ENCODE assay signal across 13 cellular contexts in the genomic region with DNA sequence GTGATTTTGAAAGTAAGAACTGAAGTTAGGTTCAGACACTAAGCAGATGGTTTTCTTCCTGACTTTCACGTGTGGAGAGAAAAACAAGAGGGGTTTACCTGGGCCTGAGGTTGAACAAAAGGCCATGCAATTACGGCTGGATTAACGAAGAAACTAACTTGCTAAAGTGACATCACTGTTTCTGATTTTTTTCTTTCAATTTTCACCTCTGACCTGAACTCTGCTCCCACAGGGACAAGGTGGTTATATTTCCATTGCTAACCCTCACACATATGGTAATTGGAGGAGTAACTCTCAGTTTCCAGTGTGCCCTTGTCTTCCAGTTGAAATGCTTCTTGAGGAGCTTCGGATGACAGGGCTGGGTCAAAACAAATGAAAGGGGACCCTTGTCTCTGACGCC. TPM values are rescaled to one million over a fixed set of nuclear protein-coding genes. Genes with fewer than 3 reads are reported as not detected.
DNase-seq lines count a peak whose midpoint lies in the region; ATAC-seq and TF ChIP-seq lines count a peak whose summit lies in the region.
"Had no signal": no experiment of that assay in that cellular context is flagged by ENCODE, and none has a peak within 500 bp of the region (broad histone marks: within the 10 kb centered on the region; RNA-seq: fewer than 3 reads in every experiment).

No MANE protein-coding gene starts in this region.

- H3K27me3 Mint-ChIP-seq in activated CD4-positive, alpha-beta T cell treated with anti-CD3 and anti-CD28 coated beads for 36 hours, result no peaks in the 10 kb centered on the region
- H3K27me3 Mint-ChIP-seq in WTC11 (ENCODE audit: low read depth), result no peaks in the 10 kb centered on the region
- no peaks in the 10 kb centered on the region for H3K27me3 Mint-ChIP-seq in stimulated activated naive B cell treated with anti-CD40 and anti-IgM and Interleukin-4, amounts not matched to agents 10 μg/mL and 1 μg/mL and 100 μg/mL, for 72 hours
- H3K27me3 Mint-ChIP-seq: type B pancreatic cell had no signal

- peak overlapping the region; percentile 85 for H3K27ac ChIP-seq in fibroblast of lung (ENCODE audit: insufficient read depth, low read length)

- ATAC-seq in activated CD4-positive, alpha-beta T cell treated with anti-CD3 and anti-CD28 coated beads for 36 hours, result no peak
- ATAC-seq in WTC11 (no peak), HG03108 (IDR thresholded peaks at IDR 0.05; ENCODE audit: unreplicated experiment) (no peak)
- ATAC-seq in stimulated activated naive B cell treated with anti-CD40 and anti-IgM and Interleukin-4, amounts not matched to agents 10 μg/mL and 1 μg/mL and 100 μg/mL, for 72 hours (replicated peaks), result no peak

- peaks cover 2% of the 10 kb centered on the region for H3K36me3 ChIP-seq in fibroblast of lung (ENCODE audit: control insufficient read depth, insufficient read depth, low read length)

- peak overlapping the region; percentile 44 for H3K4me3 Mint-ChIP-seq in activated CD4-positive, alpha-beta T cell treated with anti-CD3 and anti-CD28 coated beads for 36 hours
- H3K4me3 Mint-ChIP-seq in WTC11, result no peak overlapping the region
- H3K4me3 Mint-ChIP-seq in stimulated activated naive B cell treated with anti-CD40 and anti-IgM and Interleukin-4, amounts not matched to agents 10 μg/mL and 1 μg/mL and 100 μg/mL, for 72 hours, result peak overlapping the region; percentile 6 to 32
- H3K4me3 Mint-ChIP-seq: type B pancreatic cell had no signal

- no peak overlapping the region for H3K4me3 ChIP-seq in fibroblast of lung (replicated peaks in 1 of 4; ENCODE audit: control extremely low read depth in 1 of 4, insufficient read depth in 1 of 4, low read depth in 3 of 4, low read length in 4 of 4)

- H3K9me3 Mint-ChIP-seq in activated CD4-positive, alpha-beta T cell treated with anti-CD3 and anti-CD28 coated beads for 36 hours (ENCODE audit: low read depth), result no peaks in the 10 kb centered on the region
- H3K9me3 Mint-ChIP-seq in WTC11, result no peaks in the 10 kb centered on the region
- H3K9me3 Mint-ChIP-seq in stimulated activated naive B cell treated with anti-CD40 and anti-IgM and Interleukin-4, amounts not matched to agents 10 μg/mL and 1 μg/mL and 100 μg/mL, for 72 hours, result no peaks in the 10 kb centered on the region

- no peak overlapping the region for H3K4me2 ChIP-seq in fibroblast of lung (ENCODE audit: extremely low read depth, insufficient read depth, low read length)

- no peaks in the 10 kb centered on the region for H3K9me3 ChIP-seq in fibroblast of lung (ENCODE audit: control insufficient read depth, insufficient read depth, low read depth, low read length)

- peaks cover 43% of the 10 kb centered on the region for H3K36me3 Mint-ChIP-seq in activated CD4-positive, alpha-beta T cell treated with anti-CD3 and anti-CD28 coated beads for 36 hours (ENCODE audit: low read depth)
- H3K36me3 Mint-ChIP-seq in WTC11, result peaks cover 2% of the 10 kb centered on the region; the same call in 1 of the 2 replicates
- H3K36me3 Mint-ChIP-seq in stimulated activated naive B cell treated with anti-CD40 and anti-IgM and Interleukin-4, amounts not matched to agents 10 μg/mL and 1 μg/mL and 100 μg/mL, for 72 hours, result peaks cover 6 to 34% of the 10 kb centered on the region in 2 donors
- H3K36me3 Mint-ChIP-seq: type B pancreatic cell had no signal

- H3K79me2 ChIP-seq in fibroblast of lung (ENCODE audit: control insufficient read depth, insufficient read depth, low read length), result peaks cover 71% of the 10 kb centered on the region

- POLR2A ChIA-PET in activated CD4-positive, alpha-beta T cell treated with anti-CD3 and anti-CD28 coated beads for 36 hours (lab: Charles Lee), result interaction anchor here (0.8 to 1.7 kb wide), 5 partner anchors 7 to 37 kb away, joined by 3 to 12 read pairs (median 3); no protein-coding TSS in a partner anchor
- POLR2A ChIA-PET in WTC11 (lab: Charles Lee), result no interaction called here

- TF ChIP-seq CTCF in WTC11 (IDR thresholded peaks at IDR 0.05) (no peak), fibroblast of lung (conservative IDR thresholded peaks at IDR 0.05 in 1 of 2, IDR thresholded peaks at IDR 0.05 in 1 of 2; ENCODE audit: low read depth in 1 of 2, low read length in 2 of 2) (no peak)

- CTCF ChIA-PET in activated CD4-positive, alpha-beta T cell treated with anti-CD3 and anti-CD28 coated beads for 36 hours (lab: Charles Lee), result interaction anchor here (1.3 to 2.7 kb wide), 4 partner anchors 15 to 109 kb away, joined by 3 to 11 read pairs (median 6); no protein-coding TSS in a partner anchor
- CTCF ChIA-PET in WTC11 (lab: Charles Lee), result no interaction called here

- peaks cover 2% of the 10 kb centered on the region for H4K20me1 ChIP-seq in fibroblast of lung (ENCODE audit: control insufficient read depth, extremely low read depth, insufficient read depth, low read length)

- peaks cover 20% of the 10 kb centered on the region for H3K4me1 ChIP-seq in fibroblast of lung (ENCODE audit: control insufficient read depth, extremely low read depth, insufficient read depth, low read length)

- no peak for DNase-seq in activated CD4-positive, alpha-beta T cell treated with anti-CD3 and anti-CD28 coated beads for 36 hours
- no peak for DNase-seq in activated CD4-positive, alpha-beta T cell treated with anti-CD3 and anti-CD28 coated beads for 4 hours
- DNase-seq in WTC11 (ENCODE audit: low spot score) (no peak), fibroblast of lung (ENCODE audit: low read depth in 2 of 2) (no peak), kidney glomerular epithelial cell (lab: John Stamatoyannopoulos, UW) (no peak), NCI-H1930 (lab: John Stamatoyannopoulos, UW) (no peak)
- DNase-seq in stimulated activated naive B cell treated with anti-CD40 and anti-IgM and Interleukin-4, amounts not matched to agents 10 μg/mL and 1 μg/mL and 100 μg/mL, for 72 hours, result no peak
- DNase-seq: ACHN; effector CD4-positive, alpha-beta T cell; NCI-H1436 treated with DMSO at 0.1 percent for 48 hours; SHP77 treated with DMSO at 0.1 percent for 48 hours had no signal

- no peaks in the 10 kb centered on the region for H3K27me3 ChIP-seq in fibroblast of lung (ENCODE audit: control insufficient read depth, insufficient read depth, low read length)

- H2AFZ ChIP-seq in fibroblast of lung (ENCODE audit: low read length), result no peak overlapping the region

- peak overlapping the region; percentile 91 for H3K27ac Mint-ChIP-seq in activated CD4-positive, alpha-beta T cell treated with anti-CD3 and anti-CD28 coated beads for 36 hours
- peak overlapping the region; percentile 34; the same call in 1 of the 2 replicates for H3K27ac Mint-ChIP-seq in WTC11
- peak overlapping the region; percentile 84 for H3K27ac Mint-ChIP-seq in stimulated activated naive B cell treated with anti-CD40 and anti-IgM and Interleukin-4, amounts not matched to agents 10 μg/mL and 1 μg/mL and 100 μg/mL, for 72 hours
- H3K27ac Mint-ChIP-seq: type B pancreatic cell had no signal

- no peak overlapping the region for H3K9ac ChIP-seq in fibroblast of lung (ENCODE audit: insufficient read depth, low read length)

- peaks cover 76% of the 10 kb centered on the region for H3K4me1 Mint-ChIP-seq in activated CD4-positive, alpha-beta T cell treated with anti-CD3 and anti-CD28 coated beads for 36 hours
- H3K4me1 Mint-ChIP-seq in WTC11, result peaks cover 30% of the 10 kb centered on the region
- peaks cover 55 to 67% of the 10 kb centered on the region in 2 donors for H3K4me1 Mint-ChIP-seq in stimulated activated naive B cell treated with anti-CD40 and anti-IgM and Interleukin-4, amounts not matched to agents 10 μg/mL and 1 μg/mL and 100 μg/mL, for 72 hours

- intact Hi-C loops in activated CD4-positive, alpha-beta T cell treated with anti-CD3 and anti-CD28 coated beads for 36 hours (cut with DNase I, micrococcal nuclease), result no loop called here

TF ChIP-seq in WTC11, 78 proteins besides CTCF, POLR2A, EP300 and RAD21 (continues in another document):
- no peak for TF ChIP-seq RELA (CRISPR knock-in tag; IDR thresholded peaks at IDR 0.05; ENCODE audit: borderline replicate concordance)
- TF ChIP-seq CREB1 (CRISPR knock-in tag; IDR thresholded peaks at IDR 0.05), result no peak
- TF ChIP-seq, protein P1, sequence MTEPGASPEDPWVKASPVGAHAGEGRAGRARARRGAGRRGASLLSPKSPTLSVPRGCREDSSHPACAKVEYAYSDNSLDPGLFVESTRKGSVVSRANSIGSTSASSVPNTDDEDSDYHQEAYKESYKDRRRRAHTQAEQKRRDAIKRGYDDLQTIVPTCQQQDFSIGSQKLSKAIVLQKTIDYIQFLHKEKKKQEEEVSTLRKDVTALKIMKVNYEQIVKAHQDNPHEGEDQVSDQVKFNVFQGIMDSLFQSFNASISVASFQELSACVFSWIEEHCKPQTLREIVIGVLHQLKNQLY (CRISPR knock-in tag; IDR thresholded peaks at IDR 0.05), result no peak
- TF ChIP-seq, protein P2, sequence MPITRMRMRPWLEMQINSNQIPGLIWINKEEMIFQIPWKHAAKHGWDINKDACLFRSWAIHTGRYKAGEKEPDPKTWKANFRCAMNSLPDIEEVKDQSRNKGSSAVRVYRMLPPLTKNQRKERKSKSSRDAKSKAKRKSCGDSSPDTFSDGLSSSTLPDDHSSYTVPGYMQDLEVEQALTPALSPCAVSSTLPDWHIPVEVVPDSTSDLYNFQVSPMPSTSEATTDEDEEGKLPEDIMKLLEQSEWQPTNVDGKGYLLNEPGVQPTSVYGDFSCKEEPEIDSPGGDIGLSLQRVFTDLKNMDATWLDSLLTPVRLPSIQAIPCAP (CRISPR knock-in tag; IDR thresholded peaks at IDR 0.05), result no peak
- TF ChIP-seq NR1H2 (CRISPR knock-in tag; IDR thresholded peaks at IDR 0.05), result no peak
- TF ChIP-seq ZNF121 (CRISPR knock-in tag; IDR thresholded peaks at IDR 0.05), result no peak
- TF ChIP-seq MYBL2 (CRISPR knock-in tag; IDR thresholded peaks at IDR 0.05), result no peak
- no peak for TF ChIP-seq NR2C2 (CRISPR knock-in tag; IDR thresholded peaks at IDR 0.05)
- TF ChIP-seq, protein P3, sequence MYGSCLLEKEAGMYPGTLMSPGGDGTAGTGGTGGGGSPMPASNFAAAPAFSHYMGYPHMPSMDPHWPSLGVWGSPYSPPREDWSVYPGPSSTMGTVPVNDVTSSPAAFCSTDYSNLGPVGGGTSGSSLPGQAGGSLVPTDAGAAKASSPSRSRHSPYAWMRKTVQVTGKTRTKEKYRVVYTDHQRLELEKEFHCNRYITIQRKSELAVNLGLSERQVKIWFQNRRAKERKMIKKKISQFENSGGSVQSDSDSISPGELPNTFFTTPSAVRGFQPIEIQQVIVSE (CRISPR knock-in tag; IDR thresholded peaks at IDR 0.05; ENCODE audit: borderline replicate concordance), result no peak

RNA-seq across cellular contexts. Expression of a gene that starts 38.0 kb away (rescaled TPM):
- 100 to 1,000 TPM; 476 to 609 TPM for total RNA-seq in activated CD4-positive, alpha-beta T cell treated with anti-CD3 and anti-CD28 coated beads for 36 hours
- total RNA-seq in WTC11 (2021), result 91.2 to 130 TPM (median 129 TPM) in 3 replicates
- total RNA-seq in fibroblast of lung, result 107 and 148 TPM in 2 replicates
- polyA plus RNA-seq in fibroblast of lung, result 488 and 590 TPM in 2 replicates
- polyA plus RNA-seq in fibroblast of lung (2012), result 379 and 414 TPM in 2 replicates
- polyA minus RNA-seq in fibroblast of lung (ENCODE audit: low replicate concordance), result 582 and 606 TPM in 2 replicates

Comparison
In these comparisons a context has a peak if more than half of its experiments do, and no peak if none do; other contexts are left out.
1. H3K27ac Mint-ChIP-seq: peak in every context shown above with its lines; median percentile 91 in activated CD4-positive, alpha-beta T cell treated with anti-CD3 and anti-CD28 coated beads for 36 hours; 84 in stimulated activated naive B cell treated with anti-CD40 and anti-IgM and Interleukin-4, amounts not matched to agents 10 μg/mL and 1 μg/mL and 100 μg/mL, for 72 hours; 34 in WTC11.